ENCODE assay signal across 1 cellular context in genomic region chr5:140362875-140363630, GRCh38.
TF ChIP-seq lines count a peak whose summit lies in the region.

No MANE protein-coding gene starts in this region.

TF ChIP-seq in HepG2, 621 proteins besides CTCF, POLR2A, EP300 and RAD21 (continued from another document):
- TF ChIP-seq ZGPAT (CRISPR knock-in tag; IDR thresholded peaks at IDR 0.05) (peak; percentile 65), DMAP1 (CRISPR knock-in tag; IDR thresholded peaks at IDR 0.05) (no peak), ZNF18 (CRISPR knock-in tag; IDR thresholded peaks at IDR 0.05; ENCODE audit: insufficient replicate concordance) (no peak), ZNF20 (CRISPR knock-in tag; IDR thresholded peaks at IDR 0.05) (no peak), MZF1 (CRISPR knock-in tag; IDR thresholded peaks at IDR 0.05; ENCODE audit: borderline replicate concordance) (no peak), ZNF121 (CRISPR knock-in tag; IDR thresholded peaks at IDR 0.05) (0 out of 2 replicates have a peak, but pooled peaks have one; percentile 26), ZNF484 (CRISPR knock-in tag; IDR thresholded peaks at IDR 0.05; ENCODE audit: borderline replicate concordance, low read depth) (no peak), MTA1 (CRISPR knock-in tag; IDR thresholded peaks at IDR 0.05; ENCODE audit: borderline replicate concordance) (peak; percentile 76; the same call in 1 of the 2 replicates), ZNF335 (CRISPR knock-in tag; IDR thresholded peaks at IDR 0.05) (peak; percentile 56; the same call in 1 of the 2 replicates), SATB2 (CRISPR knock-in tag; IDR thresholded peaks at IDR 0.05) (no peak), GTF3A (CRISPR knock-in tag; conservative IDR thresholded peaks at IDR 0.05) (peak; percentile 92), JUND (CRISPR knock-in tag; IDR thresholded peaks at IDR 0.05) (no peak), ZNF740 (CRISPR knock-in tag; IDR thresholded peaks at IDR 0.05) (no peak), ZHX2 (IDR thresholded peaks at IDR 0.05; ENCODE audit: low read depth) (no peak), ZHX2 (CRISPR knock-in tag; IDR thresholded peaks at IDR 0.05; ENCODE audit: borderline replicate concordance) (no peak), XBP1 (CRISPR knock-in tag; IDR thresholded peaks at IDR 0.05) (no peak), CBX1 (IDR thresholded peaks at IDR 0.05; ENCODE audit: low read depth) (peak; percentile 31)
- TF ChIP-seq, protein P1, sequence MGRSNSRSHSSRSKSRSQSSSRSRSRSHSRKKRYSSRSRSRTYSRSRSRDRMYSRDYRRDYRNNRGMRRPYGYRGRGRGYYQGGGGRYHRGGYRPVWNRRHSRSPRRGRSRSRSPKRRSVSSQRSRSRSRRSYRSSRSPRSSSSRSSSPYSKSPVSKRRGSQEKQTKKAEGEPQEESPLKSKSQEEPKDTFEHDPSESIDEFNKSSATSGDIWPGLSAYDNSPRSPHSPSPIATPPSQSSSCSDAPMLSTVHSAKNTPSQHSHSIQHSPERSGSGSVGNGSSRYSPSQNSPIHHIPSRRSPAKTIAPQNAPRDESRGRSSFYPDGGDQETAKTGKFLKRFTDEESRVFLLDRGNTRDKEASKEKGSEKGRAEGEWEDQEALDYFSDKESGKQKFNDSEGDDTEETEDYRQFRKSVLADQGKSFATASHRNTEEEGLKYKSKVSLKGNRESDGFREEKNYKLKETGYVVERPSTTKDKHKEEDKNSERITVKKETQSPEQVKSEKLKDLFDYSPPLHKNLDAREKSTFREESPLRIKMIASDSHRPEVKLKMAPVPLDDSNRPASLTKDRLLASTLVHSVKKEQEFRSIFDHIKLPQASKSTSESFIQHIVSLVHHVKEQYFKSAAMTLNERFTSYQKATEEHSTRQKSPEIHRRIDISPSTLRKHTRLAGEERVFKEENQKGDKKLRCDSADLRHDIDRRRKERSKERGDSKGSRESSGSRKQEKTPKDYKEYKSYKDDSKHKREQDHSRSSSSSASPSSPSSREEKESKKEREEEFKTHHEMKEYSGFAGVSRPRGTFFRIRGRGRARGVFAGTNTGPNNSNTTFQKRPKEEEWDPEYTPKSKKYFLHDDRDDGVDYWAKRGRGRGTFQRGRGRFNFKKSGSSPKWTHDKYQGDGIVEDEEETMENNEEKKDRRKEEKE (IDR thresholded peaks at IDR 0.05): no peak
- TF ChIP-seq, protein P2, sequence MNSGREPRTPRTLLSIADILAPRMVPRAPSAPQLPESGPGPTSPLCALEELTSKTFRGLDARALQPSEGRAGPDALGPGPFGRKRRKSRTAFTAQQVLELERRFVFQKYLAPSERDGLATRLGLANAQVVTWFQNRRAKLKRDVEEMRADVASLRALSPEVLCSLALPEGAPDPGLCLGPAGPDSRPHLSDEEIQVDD (CRISPR knock-in tag; IDR thresholded peaks at IDR 0.05; ENCODE audit: borderline replicate concordance): no peak
- TF ChIP-seq, protein P3, sequence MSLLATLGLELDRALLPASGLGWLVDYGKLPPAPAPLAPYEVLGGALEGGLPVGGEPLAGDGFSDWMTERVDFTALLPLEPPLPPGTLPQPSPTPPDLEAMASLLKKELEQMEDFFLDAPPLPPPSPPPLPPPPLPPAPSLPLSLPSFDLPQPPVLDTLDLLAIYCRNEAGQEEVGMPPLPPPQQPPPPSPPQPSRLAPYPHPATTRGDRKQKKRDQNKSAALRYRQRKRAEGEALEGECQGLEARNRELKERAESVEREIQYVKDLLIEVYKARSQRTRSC (CRISPR knock-in tag; IDR thresholded peaks at IDR 0.05; ENCODE audit: low read depth): no peak
- TF ChIP-seq, protein P4, sequence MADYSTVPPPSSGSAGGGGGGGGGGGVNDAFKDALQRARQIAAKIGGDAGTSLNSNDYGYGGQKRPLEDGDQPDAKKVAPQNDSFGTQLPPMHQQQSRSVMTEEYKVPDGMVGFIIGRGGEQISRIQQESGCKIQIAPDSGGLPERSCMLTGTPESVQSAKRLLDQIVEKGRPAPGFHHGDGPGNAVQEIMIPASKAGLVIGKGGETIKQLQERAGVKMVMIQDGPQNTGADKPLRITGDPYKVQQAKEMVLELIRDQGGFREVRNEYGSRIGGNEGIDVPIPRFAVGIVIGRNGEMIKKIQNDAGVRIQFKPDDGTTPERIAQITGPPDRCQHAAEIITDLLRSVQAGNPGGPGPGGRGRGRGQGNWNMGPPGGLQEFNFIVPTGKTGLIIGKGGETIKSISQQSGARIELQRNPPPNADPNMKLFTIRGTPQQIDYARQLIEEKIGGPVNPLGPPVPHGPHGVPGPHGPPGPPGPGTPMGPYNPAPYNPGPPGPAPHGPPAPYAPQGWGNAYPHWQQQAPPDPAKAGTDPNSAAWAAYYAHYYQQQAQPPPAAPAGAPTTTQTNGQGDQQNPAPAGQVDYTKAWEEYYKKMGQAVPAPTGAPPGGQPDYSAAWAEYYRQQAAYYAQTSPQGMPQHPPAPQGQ (CRISPR knock-in tag; IDR thresholded peaks at IDR 0.05; ENCODE audit: borderline replicate concordance): no peak
